Comparison of ENCODE assay signal across 1 cellular context in the genomic region with DNA sequence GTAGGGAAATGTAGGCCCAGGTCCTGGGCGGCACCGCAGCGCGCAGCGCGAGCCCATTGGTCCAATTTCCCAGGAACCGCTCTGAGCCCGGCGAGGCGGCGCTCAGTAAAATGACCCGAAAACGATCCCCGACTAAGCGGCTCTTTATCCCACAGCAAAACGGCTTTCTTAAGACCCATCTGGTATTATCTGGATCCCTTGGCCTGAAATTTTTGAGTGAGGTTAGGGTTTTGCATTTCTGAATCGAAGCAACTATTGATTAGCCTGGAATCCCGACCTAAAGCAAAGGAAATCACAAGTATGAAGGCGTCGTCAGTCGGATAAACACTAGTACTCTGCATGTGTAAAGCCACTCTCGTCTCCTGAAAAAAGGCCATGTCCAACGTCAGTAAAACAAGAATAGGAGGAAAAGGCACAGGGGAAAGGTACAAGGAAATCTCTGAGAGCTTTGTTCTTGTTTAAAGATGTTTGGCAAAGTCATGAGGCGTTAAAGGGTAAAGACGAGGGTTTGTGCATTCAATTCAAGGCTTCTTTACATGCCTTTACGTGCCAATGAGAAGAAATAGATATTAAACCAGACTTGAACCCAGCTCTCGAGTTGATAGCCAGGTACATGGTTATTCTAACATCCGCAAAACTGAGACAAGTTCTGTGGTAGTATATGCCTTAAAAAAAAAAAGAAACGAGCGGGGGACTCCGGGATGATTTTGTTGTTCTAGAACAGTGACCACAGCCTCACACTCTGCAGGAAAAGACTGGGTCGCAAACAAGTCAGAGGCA.
TF ChIP-seq lines count a peak whose summit lies in the region.

No MANE protein-coding gene starts in this region.

TF ChIP-seq in GM12878, 131 proteins besides CTCF, POLR2A, EP300 and RAD21:
- TF ChIP-seq, protein P1, sequence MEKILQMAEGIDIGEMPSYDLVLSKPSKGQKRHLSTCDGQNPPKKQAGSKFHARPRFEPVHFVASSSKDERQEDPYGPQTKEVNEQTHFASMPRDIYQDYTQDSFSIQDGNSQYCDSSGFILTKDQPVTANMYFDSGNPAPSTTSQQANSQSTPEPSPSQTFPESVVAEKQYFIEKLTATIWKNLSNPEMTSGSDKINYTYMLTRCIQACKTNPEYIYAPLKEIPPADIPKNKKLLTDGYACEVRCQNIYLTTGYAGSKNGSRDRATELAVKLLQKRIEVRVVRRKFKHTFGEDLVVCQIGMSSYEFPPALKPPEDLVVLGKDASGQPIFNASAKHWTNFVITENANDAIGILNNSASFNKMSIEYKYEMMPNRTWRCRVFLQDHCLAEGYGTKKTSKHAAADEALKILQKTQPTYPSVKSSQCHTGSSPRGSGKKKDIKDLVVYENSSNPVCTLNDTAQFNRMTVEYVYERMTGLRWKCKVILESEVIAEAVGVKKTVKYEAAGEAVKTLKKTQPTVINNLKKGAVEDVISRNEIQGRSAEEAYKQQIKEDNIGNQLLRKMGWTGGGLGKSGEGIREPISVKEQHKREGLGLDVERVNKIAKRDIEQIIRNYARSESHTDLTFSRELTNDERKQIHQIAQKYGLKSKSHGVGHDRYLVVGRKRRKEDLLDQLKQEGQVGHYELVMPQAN (conservative IDR thresholded peaks at IDR 0.05) = 0 out of 2 replicates have a peak, but pooled peaks have one; percentile 23
- no peak for TF ChIP-seq SMAD5 (IDR thresholded peaks at IDR 0.05; ENCODE audit: low read depth)
- TF ChIP-seq MLLT1 (IDR thresholded peaks at IDR 0.05) = no peak
- no peak for TF ChIP-seq HDGF (IDR thresholded peaks at IDR 0.05)
- TF ChIP-seq ETV6 (conservative IDR thresholded peaks at IDR 0.05 in 1 of 2, IDR thresholded peaks at IDR 0.05 in 1 of 2; ENCODE audit: borderline replicate concordance in 1 of 2, low read depth in 1 of 2) = 0 out of 4 replicates have a peak, but pooled peaks of 1 of the 2 experiments have one; percentile 7
- peak; percentile 23 for TF ChIP-seq POLR2AphosphoS5 (IDR thresholded peaks at IDR 0.05; ENCODE audit: low read length)
- no peak for TF ChIP-seq IKZF1 (conservative IDR thresholded peaks at IDR 0.05)
- no peak for TF ChIP-seq RELB (IDR thresholded peaks at IDR 0.05; ENCODE audit: low read depth)
- 0 out of 2 replicates have a peak, but pooled peaks have one; percentile 2 for TF ChIP-seq ZBTB40 (IDR thresholded peaks at IDR 0.05; ENCODE audit: borderline replicate concordance)
- TF ChIP-seq MEF2A (IDR thresholded peaks at IDR 0.05; ENCODE audit: insufficient read depth, low read depth, low read length) = no peak
- TF ChIP-seq, protein P2, sequence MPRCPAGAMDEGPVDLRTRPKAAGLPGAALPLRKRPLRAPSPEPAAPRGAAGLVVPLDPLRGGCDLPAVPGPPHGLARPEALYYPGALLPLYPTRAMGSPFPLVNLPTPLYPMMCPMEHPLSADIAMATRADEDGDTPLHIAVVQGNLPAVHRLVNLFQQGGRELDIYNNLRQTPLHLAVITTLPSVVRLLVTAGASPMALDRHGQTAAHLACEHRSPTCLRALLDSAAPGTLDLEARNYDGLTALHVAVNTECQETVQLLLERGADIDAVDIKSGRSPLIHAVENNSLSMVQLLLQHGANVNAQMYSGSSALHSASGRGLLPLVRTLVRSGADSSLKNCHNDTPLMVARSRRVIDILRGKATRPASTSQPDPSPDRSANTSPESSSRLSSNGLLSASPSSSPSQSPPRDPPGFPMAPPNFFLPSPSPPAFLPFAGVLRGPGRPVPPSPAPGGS (IDR thresholded peaks at IDR 0.05; ENCODE audit: borderline replicate concordance, insufficient read depth, low read depth, low read length, poor library complexity, severe bottlenecking) = no peak
- no peak for TF ChIP-seq ATF7 (IDR thresholded peaks at IDR 0.05; ENCODE audit: low read depth)
- TF ChIP-seq NFYA (IDR thresholded peaks at IDR 0.05; ENCODE audit: borderline replicate concordance, low read depth, low read length) = no peak
- no peak for TF ChIP-seq PAX5 (IDR thresholded peaks at IDR 0.05; ENCODE audit: borderline replicate concordance, low read depth, low read length)
- no peak for TF ChIP-seq SIX5 (IDR thresholded peaks at IDR 0.05; ENCODE audit: low read depth, low read length, severe bottlenecking)
- no peak for TF ChIP-seq SREBF2 (IDR thresholded peaks at IDR 0.05; ENCODE audit: low read length)
- TF ChIP-seq, protein P3, sequence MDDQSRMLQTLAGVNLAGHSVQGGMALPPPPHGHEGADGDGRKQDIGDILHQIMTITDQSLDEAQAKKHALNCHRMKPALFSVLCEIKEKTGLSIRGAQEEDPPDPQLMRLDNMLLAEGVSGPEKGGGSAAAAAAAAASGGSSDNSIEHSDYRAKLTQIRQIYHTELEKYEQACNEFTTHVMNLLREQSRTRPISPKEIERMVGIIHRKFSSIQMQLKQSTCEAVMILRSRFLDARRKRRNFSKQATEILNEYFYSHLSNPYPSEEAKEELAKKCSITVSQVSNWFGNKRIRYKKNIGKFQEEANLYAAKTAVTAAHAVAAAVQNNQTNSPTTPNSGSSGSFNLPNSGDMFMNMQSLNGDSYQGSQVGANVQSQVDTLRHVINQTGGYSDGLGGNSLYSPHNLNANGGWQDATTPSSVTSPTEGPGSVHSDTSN (IDR thresholded peaks at IDR 0.05; ENCODE audit: insufficient replicate concordance, low read depth, low read length) = no peak
- TF ChIP-seq, protein P4, sequence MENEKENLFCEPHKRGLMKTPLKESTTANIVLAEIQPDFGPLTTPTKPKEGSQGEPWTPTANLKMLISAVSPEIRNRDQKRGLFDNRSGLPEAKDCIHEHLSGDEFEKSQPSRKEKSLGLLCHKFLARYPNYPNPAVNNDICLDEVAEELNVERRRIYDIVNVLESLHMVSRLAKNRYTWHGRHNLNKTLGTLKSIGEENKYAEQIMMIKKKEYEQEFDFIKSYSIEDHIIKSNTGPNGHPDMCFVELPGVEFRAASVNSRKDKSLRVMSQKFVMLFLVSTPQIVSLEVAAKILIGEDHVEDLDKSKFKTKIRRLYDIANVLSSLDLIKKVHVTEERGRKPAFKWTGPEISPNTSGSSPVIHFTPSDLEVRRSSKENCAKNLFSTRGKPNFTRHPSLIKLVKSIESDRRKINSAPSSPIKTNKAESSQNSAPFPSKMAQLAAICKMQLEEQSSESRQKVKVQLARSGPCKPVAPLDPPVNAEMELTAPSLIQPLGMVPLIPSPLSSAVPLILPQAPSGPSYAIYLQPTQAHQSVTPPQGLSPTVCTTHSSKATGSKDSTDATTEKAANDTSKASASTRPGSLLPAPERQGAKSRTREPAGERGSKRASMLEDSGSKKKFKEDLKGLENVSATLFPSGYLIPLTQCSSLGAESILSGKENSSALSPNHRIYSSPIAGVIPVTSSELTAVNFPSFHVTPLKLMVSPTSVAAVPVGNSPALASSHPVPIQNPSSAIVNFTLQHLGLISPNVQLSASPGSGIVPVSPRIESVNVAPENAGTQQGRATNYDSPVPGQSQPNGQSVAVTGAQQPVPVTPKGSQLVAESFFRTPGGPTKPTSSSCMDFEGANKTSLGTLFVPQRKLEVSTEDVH (IDR thresholded peaks at IDR 0.05; ENCODE audit: low read depth, partially characterized antibody) = no peak
- no peak for TF ChIP-seq BHLHE40 (IDR thresholded peaks at IDR 0.05; ENCODE audit: borderline replicate concordance in 1 of 2, low read depth in 2 of 2, low read length in 1 of 2)
- no peak for TF ChIP-seq NR2F1 (conservative IDR thresholded peaks at IDR 0.05)
- TF ChIP-seq EED (IDR thresholded peaks at IDR 0.05; ENCODE audit: low read depth) = no peak
- no peak for TF ChIP-seq ZSCAN29 (IDR thresholded peaks at IDR 0.05)
- TF ChIP-seq WRNIP1 (IDR thresholded peaks at IDR 0.05; ENCODE audit: borderline replicate concordance, low read depth, low read length) = 0 out of 2 replicates have a peak, but pooled peaks have one; percentile 46
- TF ChIP-seq NR2C2 (IDR thresholded peaks at IDR 0.05; ENCODE audit: borderline replicate concordance, control insufficient read depth, insufficient read length, low read depth) = no peak
